Comparison of ENCODE assay signal across 9 cellular contexts in genomic region chr6:111536888-111537287, GRCh38. TPM values are rescaled to one million over a fixed set of nuclear protein-coding genes. Genes with fewer than 3 reads are reported as not detected.
DNase-seq lines count a peak whose midpoint lies in the region; ATAC-seq and TF ChIP-seq lines count a peak whose summit lies in the region.
"Had no signal": no experiment of that assay in that cellular context is flagged by ENCODE, and none has a peak within 500 bp of the region (broad histone marks: within the 10 kb centered on the region; RNA-seq: fewer than 3 reads in every experiment).

No MANE protein-coding gene starts in this region.

- intact Hi-C loops in naive thymus-derived CD4-positive, alpha-beta T cell (cut with micrococcal nuclease) = no loop called here

- DNase-seq in naive thymus-derived CD4-positive, alpha-beta T cell = no peak
- DNase-seq in SHP77 treated with DMSO at 0.1 percent for 48 hours (lab: John Stamatoyannopoulos, UW) (no peak), osteoblast (ENCODE audit: insufficient read length, low spot score, missing footprints) (no peak)
- DNase-seq in effector CD4-positive, alpha-beta T cell = no peak
- DNase-seq: thyroid gland had no signal

- H3K36me3 Mint-ChIP-seq in activated T-helper 17 cell treated with anti-CD3 and anti-CD28 coated beads, Interleukin-2, amount 50 U/mL, for 72 hours (ENCODE audit: low read depth) = no peaks in the 10 kb centered on the region
- peaks cover 0 to 9% (median 6%) of the 10 kb centered on the region in 5 donors for H3K36me3 Mint-ChIP-seq in naive thymus-derived CD4-positive, alpha-beta T cell

- ATAC-seq in GM18508 (IDR thresholded peaks at IDR 0.05; ENCODE audit: insufficient read depth, unreplicated experiment) (peak; percentile 55), HG03108 (IDR thresholded peaks at IDR 0.05; ENCODE audit: unreplicated experiment) (peak; percentile 71), GM21447 (IDR thresholded peaks at IDR 0.05; ENCODE audit: unreplicated experiment) (no peak)
- peak; percentile 11 for ATAC-seq in activated T-helper 17 cell treated with anti-CD3 and anti-CD28 coated beads, Interleukin-2, amount 50 U/mL, for 72 hours (replicated peaks)
- peak; percentile 58 for ATAC-seq in naive thymus-derived CD4-positive, alpha-beta T cell

- POLR2A ChIA-PET in naive thymus-derived CD4-positive, alpha-beta T cell (lab: Charles Lee) = no interaction called here

- H3K27me3 Mint-ChIP-seq in activated T-helper 17 cell treated with anti-CD3 and anti-CD28 coated beads, Interleukin-2, amount 50 U/mL, for 72 hours = no peaks in the 10 kb centered on the region
- H3K27me3 Mint-ChIP-seq in naive thymus-derived CD4-positive, alpha-beta T cell = no peaks in the 10 kb centered on the region

- no peak overlapping the region for H3K27ac ChIP-seq in naive thymus-derived CD4-positive, alpha-beta T cell (ENCODE audit: low read depth, low read length)
- H3K27ac ChIP-seq in osteoblast (ENCODE audit: low read depth, low read length) = no peak overlapping the region

- H3K79me2 ChIP-seq in osteoblast (ENCODE audit: insufficient read depth, low read length) = no peaks in the 10 kb centered on the region

- H3K4me2 ChIP-seq in osteoblast (ENCODE audit: insufficient read depth, low read length) = no peak overlapping the region

- H3K4me1 ChIP-seq in naive thymus-derived CD4-positive, alpha-beta T cell (ENCODE audit: control insufficient read depth in 2 of 2, insufficient read depth in 2 of 2, low read length in 2 of 2) = peaks cover 3 to 6% of the 10 kb centered on the region in 2 donors
- no peaks in the 10 kb centered on the region for H3K4me1 ChIP-seq in osteoblast (ENCODE audit: insufficient read depth, low read length)

- H3K4me1 Mint-ChIP-seq in activated T-helper 17 cell treated with anti-CD3 and anti-CD28 coated beads, Interleukin-2, amount 50 U/mL, for 72 hours = peaks cover 17% of the 10 kb centered on the region
- peaks cover 15 to 24% (median 17%) of the 10 kb centered on the region in 7 donors for H3K4me1 Mint-ChIP-seq in naive thymus-derived CD4-positive, alpha-beta T cell

- no peak overlapping the region for H3K4me3 ChIP-seq in naive thymus-derived CD4-positive, alpha-beta T cell (ENCODE audit: low read length)
- H3K4me3 ChIP-seq in osteoblast (ENCODE audit: insufficient read depth, low read length) = no peak overlapping the region
- H3K4me3 ChIP-seq: thyroid gland had no signal

- H3K27me3 ChIP-seq in naive thymus-derived CD4-positive, alpha-beta T cell (ENCODE audit: control insufficient read depth in 2 of 2, insufficient read depth in 2 of 2, low read length in 2 of 2) = no peaks in the 10 kb centered on the region
- no peaks in the 10 kb centered on the region for H3K27me3 ChIP-seq in osteoblast (ENCODE audit: insufficient read depth, low read length)
- H3K27me3 ChIP-seq: thyroid gland had no signal

- H3K27ac Mint-ChIP-seq in activated T-helper 17 cell treated with anti-CD3 and anti-CD28 coated beads, Interleukin-2, amount 50 U/mL, for 72 hours = peak overlapping the region; percentile 31
- H3K27ac Mint-ChIP-seq in naive thymus-derived CD4-positive, alpha-beta T cell = no peak overlapping the region

- no peaks in the 10 kb centered on the region for H4K20me1 ChIP-seq in osteoblast (ENCODE audit: insufficient read depth, low read length)

- H3K9me3 Mint-ChIP-seq in activated T-helper 17 cell treated with anti-CD3 and anti-CD28 coated beads, Interleukin-2, amount 50 U/mL, for 72 hours = no peaks in the 10 kb centered on the region
- H3K9me3 Mint-ChIP-seq in naive thymus-derived CD4-positive, alpha-beta T cell = no peaks in the 10 kb centered on the region

- TF ChIP-seq CTCF in osteoblast (IDR thresholded peaks at IDR 0.05; ENCODE audit: extremely low read depth, low read depth, low read length) = no peak

- H2AFZ ChIP-seq in osteoblast (ENCODE audit: low read length) = no peak overlapping the region

- H3K4me3 Mint-ChIP-seq in activated T-helper 17 cell treated with anti-CD3 and anti-CD28 coated beads, Interleukin-2, amount 50 U/mL, for 72 hours = no peak overlapping the region
- H3K4me3 Mint-ChIP-seq in naive thymus-derived CD4-positive, alpha-beta T cell = no peak overlapping the region

- CTCF ChIA-PET in naive thymus-derived CD4-positive, alpha-beta T cell (lab: Charles Lee) = no interaction called here

- H3K9me3 ChIP-seq in naive thymus-derived CD4-positive, alpha-beta T cell (ENCODE audit: control insufficient read depth in 2 of 3, low read length in 3 of 3) = no peaks in the 10 kb centered on the region
- no peaks in the 10 kb centered on the region for H3K9me3 ChIP-seq in osteoblast (ENCODE audit: low read depth, low read length)
- H3K9me3 ChIP-seq: thyroid gland had no signal

- no peaks in the 10 kb centered on the region for H3K36me3 ChIP-seq in naive thymus-derived CD4-positive, alpha-beta T cell (ENCODE audit: control insufficient read depth in 2 of 3, insufficient read depth in 3 of 3, low read length in 3 of 3)
- no peaks in the 10 kb centered on the region for H3K36me3 ChIP-seq in osteoblast (ENCODE audit: insufficient read depth, low read length)
- H3K36me3 ChIP-seq: thyroid gland had no signal

RNA-seq across cellular contexts. Expression of gene REV3L, which starts 53.9 kb away (rescaled TPM):
- 10 to 100 TPM; 20.7 to 23.7 TPM for total RNA-seq in activated T-helper 17 cell treated with anti-CD3 and anti-CD28 coated beads, Interleukin-2, amount 50 U/mL, for 72 hours
- total RNA-seq in naive thymus-derived CD4-positive, alpha-beta T cell = 10 to 100 TPM; 16.1 to 31.8 (median 26.8) TPM
- polyA plus RNA-seq in naive thymus-derived CD4-positive, alpha-beta T cell = 10 to 100 TPM in 1 of 2 donors, 1 to 10 TPM in 1; 8.6 to 14.8 TPM
- total RNA-seq in osteoblast = 41.3 and 42.0 TPM in 2 replicates
